26 cellular contexts compared by ENCODE assay signal in the genomic region with DNA sequence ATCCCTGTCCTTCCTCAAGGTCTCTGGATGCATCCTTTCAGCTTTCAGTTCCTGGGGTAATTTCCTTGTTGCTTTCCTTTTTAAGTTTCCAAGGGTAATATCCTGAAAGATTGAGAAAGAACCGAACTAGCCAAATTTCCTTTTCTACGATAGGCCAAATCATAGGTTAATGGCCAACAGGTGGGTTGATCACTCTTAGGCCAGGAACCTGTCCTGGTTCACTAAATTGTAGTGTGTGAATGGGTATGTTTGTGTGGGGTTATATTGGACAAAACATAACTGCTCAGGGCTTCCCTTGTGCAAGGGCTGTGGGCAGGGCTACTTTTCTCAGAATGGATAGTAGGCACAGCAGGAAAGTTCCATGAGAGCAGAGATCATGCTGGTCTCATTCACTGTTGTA.
"Had no signal": no experiment of that assay in that cellular context is flagged by ENCODE, and none has a peak within 500 bp of the region (broad histone marks: within the 10 kb centered on the region; RNA-seq: fewer than 3 reads in every experiment).

No MANE protein-coding gene starts in this region.

- H3K4me3 ChIP-seq: pancreas, psoas muscle, right lobe of liver, sigmoid colon, stomach, thoracic aorta, thyroid gland, tibial nerve, upper lobe of left lung, uterus had no signal

- DNase-seq: naive thymus-derived CD8-positive, alpha-beta T cell; nephron progenitor cell; nucleus accumbens; pancreas; posterior cingulate gyrus; psoas muscle; right cardiac atrium; sigmoid colon; small intestine; stimulated activated CD4-positive, alpha-beta T cell treated with anti-CD3 and anti-CD28 coated beads, Interleukin-15, amount 100 ng/mL, for 24 hours; stimulated activated CD4-positive, alpha-beta T cell treated with anti-CD3 and anti-CD28 coated beads, Interleukin-2, amount 100 ng/mL, for 24 hours; stimulated activated CD4-positive, alpha-beta T cell treated with anti-CD3 and anti-CD28 coated beads, Interleukin-2, amount 100 ng/mL, for 48 hours; stimulated activated CD4-positive, alpha-beta T cell treated with anti-CD3 and anti-CD28 coated beads, Interleukin-4, amount 100 ng/mL, for 24 hours; stimulated activated naive B cell treated with anti-CD40 and anti-IgM and Interleukin-4, amounts not matched to agents 10 μg/mL and 1 μg/mL and 100 μg/mL, for 72 hours; stimulated activated naive CD4-positive, alpha-beta T cell treated with Interleukin-2 at 50 U/mL for 16 hours; stomach; thyroid gland; trophoblast cell; upper lobe of left lung; uterus had no signal

- H3K27ac ChIP-seq: neutrophil, pancreas, psoas muscle, right lobe of liver, sigmoid colon, stomach, thoracic aorta, thyroid gland, tibial nerve, upper lobe of left lung, uterus had no signal

- H3K9me3 ChIP-seq: neutrophil, pancreas, psoas muscle, right lobe of liver, sigmoid colon, stomach, thoracic aorta, thyroid gland, tibial nerve, upper lobe of left lung, uterus had no signal

- H3K27me3 ChIP-seq: pancreas, right lobe of liver, sigmoid colon, stomach, thyroid gland, tibial nerve, upper lobe of left lung, uterus had no signal

- H3K4me1 ChIP-seq: pancreas, psoas muscle, right lobe of liver, sigmoid colon, stomach, thyroid gland, tibial nerve, upper lobe of left lung, uterus had no signal

- H3K36me3 ChIP-seq: pancreas, right lobe of liver, sigmoid colon, thyroid gland, tibial nerve, upper lobe of left lung, uterus had no signal

- ATAC-seq: naive thymus-derived CD8-positive, alpha-beta T cell; natural killer cell treated with Interleukin-12 subunit alpha and Interleukin-12 subunit beta and Interleukin-15 and Interleukin-18, amount 100 ng/mL, for 72 hours; pancreas; psoas muscle; right cardiac atrium; right lobe of liver; stimulated activated effector memory CD8-positive, alpha-beta T cell treated with anti-CD3 and anti-CD28 coated beads, Interleukin-12 subunit alpha, Interleukin-12 subunit beta, amount 100 ng/mL, for 72 hours; stimulated activated naive B cell treated with anti-CD40 and anti-IgM and Interleukin-4, amounts not matched to agents 10 μg/mL and 1 μg/mL and 100 μg/mL, for 72 hours had no signal
